In genomic region chr16:53558665-53559064, GRCh38 we compare ENCODE assay signal across 23 cellular contexts. TPM values are rescaled to one million over a fixed set of nuclear protein-coding genes. Genes with fewer than 3 reads are reported as not detected.
DNase-seq lines count a peak whose midpoint lies in the region; ATAC-seq, FAIRE-seq and TF ChIP-seq lines count a peak whose summit lies in the region.
"Had no signal": no experiment of that assay in that cellular context is flagged by ENCODE, and none has a peak within 500 bp of the region (broad histone marks: within the 10 kb centered on the region; RNA-seq: fewer than 3 reads in every experiment).

No MANE protein-coding gene starts in this region.

- H3K4ac ChIP-seq in neuronal stem cell (ENCODE audit: low read length): no peak overlapping the region

- H3K79me1 ChIP-seq in neuronal stem cell (ENCODE audit: low read depth, low read length): no peaks in the 10 kb centered on the region

- WGBS in HepG2 (ENCODE audit: low lambda C conversion rate): 70% methylated on average over 5 of the region's 5 CpGs
- whole genome bisulfite sequencing in right lobe of liver (ENCODE audit: insufficient coverage, low coverage, low lambda C conversion rate, missing lambda C conversion rate): 83% methylated on average over 1 of the region's 5 CpGs
- WGBS in neuronal stem cell (ENCODE audit: extremely low coverage in 2 of 2, insufficient read length in 2 of 2, insufficient replicate concordance in 1 of 2), 2 donors: no CpG with 5 or more reads among the region's 5 CpGs

- no peak for TF ChIP-seq RAD21 in HepG2 (CRISPR knock-in tag; IDR thresholded peaks at IDR 0.05)

- FAIRE-seq in HepG2 (lab: Jason Lieb, UNC): no peak
- FAIRE-seq: A204.1, D721Med, GM19239, HTR-8/SVneo had no signal

- H3K27ac ChIP-seq in HepG2 (ENCODE audit: extremely low read length, insufficient read depth, low read length) (no peak overlapping the region), right lobe of liver (no peak overlapping the region), left ventricle myocardium inferior (replicated peaks) (no peak overlapping the region), neuronal stem cell (replicated peaks; ENCODE audit: low read length) (no peak overlapping the region)
- H3K27ac ChIP-seq: BLaER1 had no signal

- H4K20me1 ChIP-seq in HepG2 (ENCODE audit: insufficient read depth, low read length): no peaks in the 10 kb centered on the region
- H4K20me1 ChIP-seq: BLaER1 had no signal

- no peaks in the 10 kb centered on the region for H3K79me2 ChIP-seq in HepG2 (ENCODE audit: insufficient read depth, low read length)

- no peak for DNase-seq in HepG2 (ENCODE audit: low spot score)
- DNase-seq in right lobe of liver: no peak
- DNase-seq in left ventricle myocardium inferior: peak; percentile 35
- DNase-seq in neuronal stem cell (ENCODE audit: low spot score): no peak
- no peak for DNase-seq in NCI-H526 (lab: John Stamatoyannopoulos, UW)
- no peak for DNase-seq in NCI-H1436 treated with DMSO at 0.1 percent for 48 hours (lab: John Stamatoyannopoulos, UW)
- DNase-seq: CD4-positive, CD25-positive, alpha-beta regulatory T cell; H7; KBM-7; NCI-H1105 treated with DMSO at 0.1 percent for 48 hours; NCI-H1694; NCI-H2029 treated with DMSO at 0.1 percent for 48 hours; NCI-H510A; NCI-H748 treated with DMSO at 0.1 percent for 48 hours; NK-92 treated with Interleukin-12 subunit alpha and Interleukin-12 subunit beta, amount 100 ng/mL, for 24 hours; PC-3; SHP77 had no signal

- TF ChIP-seq POLR2A in HepG2 (IDR thresholded peaks at IDR 0.05; ENCODE audit: insufficient read depth in 1 of 2, low read depth in 2 of 2, low read length in 2 of 2) (no peak), right lobe of liver (IDR thresholded peaks at IDR 0.05) (no peak)

- no peaks in the 10 kb centered on the region for H3K36me3 ChIP-seq in HepG2 (replicated peaks in 1 of 2; ENCODE audit: control insufficient read depth in 1 of 2, insufficient read depth in 2 of 2, low read length in 2 of 2)
- H3K36me3 ChIP-seq in right lobe of liver: no peaks in the 10 kb centered on the region
- no peaks in the 10 kb centered on the region for H3K36me3 ChIP-seq in left ventricle myocardium inferior
- H3K36me3 ChIP-seq in neuronal stem cell (replicated peaks in 1 of 2; ENCODE audit: control insufficient read depth in 2 of 2, insufficient read depth in 2 of 2, low read length in 2 of 2): no peaks in the 10 kb centered on the region
- H3K36me3 ChIP-seq: BLaER1 had no signal

- H4K8ac ChIP-seq in neuronal stem cell (ENCODE audit: low read depth, low read length): no peak overlapping the region

- H3K4me2 ChIP-seq in HepG2 (ENCODE audit: low read depth, low read length) (no peak overlapping the region), neuronal stem cell (ENCODE audit: insufficient read depth, low read length, poor library complexity, severe bottlenecking) (no peak overlapping the region)
- H3K4me2 ChIP-seq: BLaER1 had no signal

- no peak overlapping the region for H2BK12ac ChIP-seq in neuronal stem cell (ENCODE audit: low read length)

- H3K27me3 ChIP-seq in HepG2 (ENCODE audit: control insufficient read depth in 1 of 2, insufficient read depth in 2 of 2, low read length in 2 of 2) (peaks cover 0 to 25% of the 10 kb centered on the region in 2 experiments; a peak in 4 of 5 replicates), right lobe of liver (no peaks in the 10 kb centered on the region), left ventricle myocardium inferior (ENCODE audit: low read depth) (no peaks in the 10 kb centered on the region), neuronal stem cell (ENCODE audit: control insufficient read depth in 3 of 3, insufficient read depth in 3 of 3, low read depth in 1 of 3, low read length in 3 of 3) (no peaks in the 10 kb centered on the region)
- H3K27me3 ChIP-seq: BLaER1 had no signal

- no peak overlapping the region for H2BK15ac ChIP-seq in neuronal stem cell (ENCODE audit: low read length)

- TF ChIP-seq EP300 in HepG2 (IDR thresholded peaks at IDR 0.05; ENCODE audit: low read depth in 2 of 2, low read length in 2 of 2): no peak
- no peak for TF ChIP-seq EP300 in HepG2 (CRISPR knock-in tag; IDR thresholded peaks at IDR 0.05; ENCODE audit: borderline replicate concordance)

- H2AFZ ChIP-seq in HepG2 (ENCODE audit: low read length) (no peak overlapping the region), neuronal stem cell (ENCODE audit: low read length) (no peak overlapping the region)

- peak overlapping the region; percentile 5 for H3K14ac ChIP-seq in neuronal stem cell (ENCODE audit: low read length)

- CTCF ChIA-PET in HepG2 (lab: Yijun Ruan, JAX; ENCODE audit: low intra/inter-chr PET ratio, low total read pairs): no interaction called here

- no TSS peak for BruUV-seq in HepG2 (replicated peaks; lab: Mats Ljungman, UMichigan)

- H3K23ac ChIP-seq in neuronal stem cell (ENCODE audit: low read depth, low read length, poor library complexity): no peak overlapping the region

- POLR2A ChIA-PET in HepG2 (lab: Yijun Ruan, JAX): no interaction called here

- H4K91ac ChIP-seq in neuronal stem cell (ENCODE audit: low read depth, low read length, poor library complexity): no peak overlapping the region

- no peak overlapping the region for H2AK5ac ChIP-seq in neuronal stem cell (ENCODE audit: low read depth, low read length)

- TF ChIP-seq CTCF in HepG2 (CRISPR knock-in tag; IDR thresholded peaks at IDR 0.05): no peak
- TF ChIP-seq CTCF in right lobe of liver (IDR thresholded peaks at IDR 0.05): no peak
- TF ChIP-seq CTCF in left ventricle myocardium inferior (IDR thresholded peaks at IDR 0.05; ENCODE audit: borderline replicate concordance): no peak

- peak overlapping the region; percentile 2 for H3K18ac ChIP-seq in neuronal stem cell (ENCODE audit: low read length)

- no peak overlapping the region for H3K4me3 ChIP-seq in HepG2 (replicated peaks in 1 of 3; ENCODE audit: insufficient read depth in 1 of 3, low read depth in 2 of 3, low read length in 3 of 3)
- H3K4me3 ChIP-seq in right lobe of liver: no peak overlapping the region
- no peak overlapping the region for H3K4me3 ChIP-seq in left ventricle myocardium inferior
- H3K4me3 ChIP-seq in neuronal stem cell (ENCODE audit: low read length in 2 of 2): no peak overlapping the region
- H3K4me3 ChIP-seq: BLaER1 had no signal

- no peak overlapping the region for H2BK5ac ChIP-seq in neuronal stem cell (ENCODE audit: low read length)

- peak; percentile 36; the same call in 2 of the 3 replicates for ATAC-seq in HepG2
- no peak for ATAC-seq in right lobe of liver
- ATAC-seq in GM21390 (IDR thresholded peaks at IDR 0.05; ENCODE audit: unreplicated experiment): no peak
- ATAC-seq: PC-3 had no signal

- in situ Hi-C loops in HepG2 (cut with HindIII; ENCODE audit: extremely low pct_ligation_motif_present, low pct_unique_long_range_greater_than_20kb): no loop called here

- H3K9me3 ChIP-seq in HepG2 (ENCODE audit: low read length) (no peaks in the 10 kb centered on the region), right lobe of liver (no peaks in the 10 kb centered on the region), left ventricle myocardium inferior (replicated peaks) (no peaks in the 10 kb centered on the region), neuronal stem cell (replicated peaks in 1 of 2; ENCODE audit: control insufficient read depth in 2 of 2, insufficient read depth in 1 of 2, low read depth in 1 of 2, low read length in 2 of 2) (no peaks in the 10 kb centered on the region)
- H3K9me3 ChIP-seq: BLaER1 had no signal

- intact Hi-C loops in HepG2 (cut with micrococcal nuclease; ENCODE audit: unreplicated experiment) (loop anchor here (10.0 kb wide), 1 partner anchor 326 kb away; no protein-coding TSS in a partner anchor), right lobe of liver (cut with DNase I) (no loop called here), left ventricle myocardium inferior (cut with micrococcal nuclease) (no loop called here)

- no peak overlapping the region for H2BK120ac ChIP-seq in neuronal stem cell (ENCODE audit: low read depth, low read length)

- H3K4me1 ChIP-seq in HepG2 (ENCODE audit: insufficient read depth, low read length) (0 out of 2 replicates have a peak, but pooled peaks cover 7% of the 10 kb centered on the region), right lobe of liver (no peaks in the 10 kb centered on the region), left ventricle myocardium inferior (no peaks in the 10 kb centered on the region), neuronal stem cell (ENCODE audit: control insufficient read depth in 2 of 2, insufficient read depth in 1 of 2, low read depth in 1 of 2, low read length in 2 of 2) (no peaks in the 10 kb centered on the region)

- H3K9ac ChIP-seq in HepG2 (ENCODE audit: insufficient read depth, low read depth, low read length) (no peak overlapping the region), neuronal stem cell (ENCODE audit: low read depth, low read length, poor library complexity) (no peak overlapping the region)
- H3K9ac ChIP-seq: BLaER1 had no signal

TF ChIP-seq in HepG2, 621 proteins besides CTCF, POLR2A, EP300 and RAD21 (continues in another document):
- TF ChIP-seq MAFG (CRISPR knock-in tag; IDR thresholded peaks at IDR 0.05): no peak
- TF ChIP-seq TRIM24 (CRISPR knock-in tag; IDR thresholded peaks at IDR 0.05): no peak

RNA-seq across cellular contexts. Expression of gene AKTIP, which starts 55.7 kb away (rescaled TPM):
- total RNA-seq in HepG2 (2016; rRNA removed; fragmentation: Illumina TruSeq; extraction: Trizol) (28.8 and 30.1 TPM in 2 replicates), right lobe of liver (10 to 100 TPM; 23.3 to 42.4 (median 26.5) TPM), left ventricle myocardium inferior (95.0 TPM)
- 18.8 and 20.7 TPM in 2 replicates for total RNA-seq in HepG2 (2016; cell fraction: cytosol; rRNA removed; fragmentation: Illumina TruSeq; extraction: Trizol; ENCODE audit: low read depth)
- 24.2 and 33.8 TPM in 2 replicates for total RNA-seq in HepG2 (2016; cell fraction: insoluble cytoplasmic fraction; rRNA removed; fragmentation: Illumina TruSeq; extraction: Trizol)
- total RNA-seq in HepG2 (2016; cell fraction: membrane; rRNA removed; fragmentation: Illumina TruSeq; extraction: Trizol): 35.6 and 35.7 TPM in 2 replicates
- 28.0 and 29.0 TPM in 2 replicates for total RNA-seq in HepG2 (2016; cell fraction: nucleus; rRNA removed; fragmentation: Illumina TruSeq; extraction: Trizol)
- 45.6 and 49.0 TPM in 2 replicates for polyA plus RNA-seq in HepG2 (2011; rRNA removed)
- polyA plus RNA-seq in HepG2 (2011; cell fraction: cytosol; rRNA removed): 19.8 and 29.5 TPM in 2 replicates
- polyA plus RNA-seq in HepG2 (2011; cell fraction: nucleus; rRNA removed): 68.8 and 72.6 TPM in 2 replicates
- polyA plus RNA-seq in HepG2 (2012): 28.1 and 33.7 TPM in 2 replicates
- polyA plus RNA-seq in HepG2 (2016; cell fraction: cytosol; fragmentation: Illumina TruSeq; extraction: Trizol; ENCODE audit: low read depth): 22.4 and 30.5 TPM in 2 replicates
- polyA plus RNA-seq in HepG2 (2016; cell fraction: insoluble cytoplasmic fraction; fragmentation: Illumina TruSeq; extraction: Trizol; ENCODE audit: low read depth): 30.0 and 31.0 TPM in 2 replicates
- polyA plus RNA-seq in HepG2 (2016; cell fraction: membrane; fragmentation: Illumina TruSeq; extraction: Trizol; ENCODE audit: low read depth): 35.3 and 37.7 TPM in 2 replicates
- 58.4 and 63.0 TPM in 2 replicates for polyA plus RNA-seq in HepG2 (2016; cell fraction: nucleus; fragmentation: Illumina TruSeq; extraction: Trizol; ENCODE audit: insufficient read depth, low read depth)
- polyA minus RNA-seq in HepG2 (2011; rRNA and poly(A)+ RNA removed; ENCODE audit: low replicate concordance): 19.4 and 24.5 TPM in 2 replicates
- 15.7 and 17.4 TPM in 2 replicates for polyA minus RNA-seq in HepG2 (2011; cell fraction: cytosol; rRNA and poly(A)+ RNA removed)
- 43.4 and 69.0 TPM in 2 replicates for polyA minus RNA-seq in HepG2 (2011; cell fraction: nucleus; rRNA and poly(A)+ RNA removed)
- polyA plus RNA-seq in neuronal stem cell (2013, experiment 1 of 2): 13.5 TPM
- 15.3 TPM for polyA plus RNA-seq in neuronal stem cell (2013, experiment 2 of 2)
